ENCODE assay signal across 8 cellular contexts in the genomic region with DNA sequence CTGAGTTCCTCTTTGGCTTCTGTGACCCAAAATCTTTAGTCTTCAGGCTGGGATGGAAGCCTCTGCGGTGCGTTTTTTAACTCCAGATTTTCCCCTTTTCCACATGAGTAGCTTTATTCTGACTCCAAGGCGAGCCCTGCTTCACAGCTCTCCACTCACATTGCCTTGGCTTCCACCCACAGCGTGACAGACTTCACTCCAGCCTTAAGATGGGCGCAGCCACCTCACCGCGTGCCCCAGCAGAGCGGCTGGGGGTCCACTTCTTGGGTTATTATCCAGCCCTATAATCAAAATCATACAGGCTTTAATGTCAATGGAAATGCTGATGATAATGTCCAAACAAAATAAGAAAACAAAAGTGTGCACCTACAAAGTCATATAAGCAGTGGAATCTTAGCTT. TPM values are rescaled to one million over a fixed set of nuclear protein-coding genes. Genes with fewer than 3 reads are reported as not detected.
DNase-seq lines count a peak whose midpoint lies in the region; ATAC-seq and TF ChIP-seq lines count a peak whose summit lies in the region.

No MANE protein-coding gene starts in this region.

- POLR2A ChIA-PET in activated CD4-positive, alpha-beta T cell treated with anti-CD3 and anti-CD28 coated beads for 36 hours (lab: Charles Lee) = no interaction called here
- POLR2A ChIA-PET in WTC11 (lab: Charles Lee) = no interaction called here

- no peak for DNase-seq in activated CD4-positive, alpha-beta T cell treated with anti-CD3 and anti-CD28 coated beads for 36 hours
- DNase-seq in activated CD4-positive, alpha-beta T cell treated with anti-CD3 and anti-CD28 coated beads for 48 hours = no peak
- DNase-seq in WTC11 (ENCODE audit: low spot score) (no peak), NOMO-1 (lab: John Stamatoyannopoulos, UW; ENCODE audit: unreplicated experiment in 2 of 2) (no peak)
- DNase-seq in stimulated activated naive CD8-positive, alpha-beta T cell treated with anti-CD3 and anti-CD28 coated beads, Interleukin-15, amount 100 ng/mL, for 72 hours = no peak

- H3K27me3 Mint-ChIP-seq in activated CD4-positive, alpha-beta T cell treated with anti-CD3 and anti-CD28 coated beads for 36 hours = no peaks in the 10 kb centered on the region
- H3K27me3 Mint-ChIP-seq in WTC11 (ENCODE audit: low read depth) = peaks cover 5% of the 10 kb centered on the region
- H3K27me3 Mint-ChIP-seq in stimulated activated naive CD8-positive, alpha-beta T cell treated with anti-CD3 and anti-CD28 coated beads, Interleukin-15, amount 100 ng/mL, for 72 hours = no peaks in the 10 kb centered on the region

- H3K36me3 Mint-ChIP-seq in activated CD4-positive, alpha-beta T cell treated with anti-CD3 and anti-CD28 coated beads for 36 hours (ENCODE audit: low read depth) = peaks cover 31% of the 10 kb centered on the region
- H3K36me3 Mint-ChIP-seq in WTC11 = peaks cover 29% of the 10 kb centered on the region

- no peak overlapping the region for H3K9ac ChIP-seq in iPS-15b (ENCODE audit: low read depth, low read length)

- CTCF ChIA-PET in activated CD4-positive, alpha-beta T cell treated with anti-CD3 and anti-CD28 coated beads for 36 hours (lab: Charles Lee) = no interaction called here
- CTCF ChIA-PET in WTC11 (lab: Charles Lee) = interaction anchor here (0.8 to 3.7 kb wide), 2 partner anchors 13 to 127 kb away, joined by 3 to 33 read pairs; no protein-coding TSS in a partner anchor

- no peak for ATAC-seq in activated CD4-positive, alpha-beta T cell treated with anti-CD3 and anti-CD28 coated beads for 36 hours
- ATAC-seq in WTC11 (no peak), HG02642 (IDR thresholded peaks at IDR 0.05; ENCODE audit: poor library complexity, unreplicated experiment) (no peak), GM21381 (IDR thresholded peaks at IDR 0.05; ENCODE audit: unreplicated experiment) (no peak)
- ATAC-seq in stimulated activated naive CD8-positive, alpha-beta T cell treated with anti-CD3 and anti-CD28 coated beads, Interleukin-15, amount 100 ng/mL, for 72 hours = no peak

- peaks cover 18% of the 10 kb centered on the region for H3K36me3 ChIP-seq in iPS-15b (ENCODE audit: control insufficient read depth, insufficient read depth, low read length)

- peak overlapping the region; percentile 87 for H3K4me3 Mint-ChIP-seq in activated CD4-positive, alpha-beta T cell treated with anti-CD3 and anti-CD28 coated beads for 36 hours
- peak overlapping the region; percentile 100 for H3K4me3 Mint-ChIP-seq in WTC11
- H3K4me3 Mint-ChIP-seq in stimulated activated naive CD8-positive, alpha-beta T cell treated with anti-CD3 and anti-CD28 coated beads, Interleukin-15, amount 100 ng/mL, for 72 hours = peak overlapping the region; percentile 98 to 99

- TF ChIP-seq CTCF in WTC11 (IDR thresholded peaks at IDR 0.05) = no peak

- no peaks in the 10 kb centered on the region for H3K4me1 ChIP-seq in iPS-15b (ENCODE audit: control insufficient read depth, insufficient read depth, low read length)

- no peaks in the 10 kb centered on the region for H3K9me3 ChIP-seq in iPS-15b (ENCODE audit: control insufficient read depth, insufficient read depth, low read length)

- peak overlapping the region; percentile 83 for H3K27ac Mint-ChIP-seq in activated CD4-positive, alpha-beta T cell treated with anti-CD3 and anti-CD28 coated beads for 36 hours
- H3K27ac Mint-ChIP-seq in WTC11 = no peak overlapping the region; the same call in 1 of the 2 replicates
- H3K27ac Mint-ChIP-seq in stimulated activated naive CD8-positive, alpha-beta T cell treated with anti-CD3 and anti-CD28 coated beads, Interleukin-15, amount 100 ng/mL, for 72 hours = peak overlapping the region; percentile 62 to 95

- no peaks in the 10 kb centered on the region for H3K27me3 ChIP-seq in iPS-15b (ENCODE audit: control insufficient read depth, insufficient read depth, low read length)

- no peaks in the 10 kb centered on the region for H3K9me3 Mint-ChIP-seq in activated CD4-positive, alpha-beta T cell treated with anti-CD3 and anti-CD28 coated beads for 36 hours (ENCODE audit: low read depth)
- no peaks in the 10 kb centered on the region for H3K9me3 Mint-ChIP-seq in WTC11
- no peaks in the 10 kb centered on the region for H3K9me3 Mint-ChIP-seq in stimulated activated naive CD8-positive, alpha-beta T cell treated with anti-CD3 and anti-CD28 coated beads, Interleukin-15, amount 100 ng/mL, for 72 hours

- H3K4me1 Mint-ChIP-seq in activated CD4-positive, alpha-beta T cell treated with anti-CD3 and anti-CD28 coated beads for 36 hours = peaks cover 46% of the 10 kb centered on the region
- H3K4me1 Mint-ChIP-seq in WTC11 = peaks cover 16% of the 10 kb centered on the region
- peaks cover 75% of the 10 kb centered on the region for H3K4me1 Mint-ChIP-seq in stimulated activated naive CD8-positive, alpha-beta T cell treated with anti-CD3 and anti-CD28 coated beads, Interleukin-15, amount 100 ng/mL, for 72 hours

- intact Hi-C loops in activated CD4-positive, alpha-beta T cell treated with anti-CD3 and anti-CD28 coated beads for 36 hours (cut with DNase I, micrococcal nuclease) = loop anchor here (2.0 to 10.0 kb wide), 2 partner anchors 15 to 451 kb away; partner anchors contain the start of genes BRD9 (in 1 of the 2) and TRIP13 (in 1 of the 2)

- peak overlapping the region; percentile 87 for H3K4me3 ChIP-seq in iPS-15b (ENCODE audit: low read depth, low read length)

TF ChIP-seq in WTC11, 78 proteins besides CTCF, POLR2A, EP300 and RAD21 (continues in another document):
- TF ChIP-seq ATF1 (CRISPR knock-in tag; IDR thresholded peaks at IDR 0.05) = no peak
- TF ChIP-seq ZNF416 (CRISPR knock-in tag; IDR thresholded peaks at IDR 0.05) = no peak
- no peak for TF ChIP-seq ZNF532 (CRISPR knock-in tag; IDR thresholded peaks at IDR 0.05; ENCODE audit: borderline replicate concordance)
- no peak for TF ChIP-seq E2F1 (CRISPR knock-in tag; IDR thresholded peaks at IDR 0.05)
- no peak for TF ChIP-seq GABPB1 (CRISPR knock-in tag; IDR thresholded peaks at IDR 0.05)
- TF ChIP-seq TEAD1 (CRISPR knock-in tag; IDR thresholded peaks at IDR 0.05) = no peak
- no peak for TF ChIP-seq RELA (CRISPR knock-in tag; IDR thresholded peaks at IDR 0.05; ENCODE audit: borderline replicate concordance)
- TF ChIP-seq FOXK1 (CRISPR knock-in tag; IDR thresholded peaks at IDR 0.05) = no peak
- TF ChIP-seq, protein P1, sequence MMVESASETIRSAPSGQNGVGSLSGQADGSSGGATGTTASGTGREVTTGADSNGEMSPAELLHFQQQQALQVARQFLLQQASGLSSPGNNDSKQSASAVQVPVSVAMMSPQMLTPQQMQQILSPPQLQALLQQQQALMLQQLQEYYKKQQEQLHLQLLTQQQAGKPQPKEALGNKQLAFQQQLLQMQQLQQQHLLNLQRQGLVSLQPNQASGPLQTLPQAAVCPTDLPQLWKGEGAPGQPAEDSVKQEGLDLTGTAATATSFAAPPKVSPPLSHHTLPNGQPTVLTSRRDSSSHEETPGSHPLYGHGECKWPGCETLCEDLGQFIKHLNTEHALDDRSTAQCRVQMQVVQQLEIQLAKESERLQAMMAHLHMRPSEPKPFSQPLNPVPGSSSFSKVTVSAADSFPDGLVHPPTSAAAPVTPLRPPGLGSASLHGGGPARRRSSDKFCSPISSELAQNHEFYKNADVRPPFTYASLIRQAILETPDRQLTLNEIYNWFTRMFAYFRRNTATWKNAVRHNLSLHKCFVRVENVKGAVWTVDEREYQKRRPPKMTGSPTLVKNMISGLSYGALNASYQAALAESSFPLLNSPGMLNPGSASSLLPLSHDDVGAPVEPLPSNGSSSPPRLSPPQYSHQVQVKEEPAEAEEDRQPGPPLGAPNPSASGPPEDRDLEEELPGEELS (CRISPR knock-in tag; IDR thresholded peaks at IDR 0.05) = no peak
- TF ChIP-seq SOX15 (CRISPR knock-in tag; IDR thresholded peaks at IDR 0.05) = no peak
- no peak for TF ChIP-seq TP53 (CRISPR knock-in tag; IDR thresholded peaks at IDR 0.05)
- no peak for TF ChIP-seq SMAD3 (CRISPR knock-in tag; IDR thresholded peaks at IDR 0.05; ENCODE audit: borderline replicate concordance)

RNA-seq across cellular contexts. Expression of gene EXOC3, which starts 1.2 kb away (rescaled TPM):
- total RNA-seq in activated CD4-positive, alpha-beta T cell treated with anti-CD3 and anti-CD28 coated beads for 36 hours = 10 to 100 TPM; 49.7 to 62.7 TPM
- 60.1 to 62.4 TPM (median 62.2 TPM) in 3 replicates for total RNA-seq in WTC11 (2021)
